1 cellular context compared by ENCODE assay signal in genomic region chr12:110743571-110744093, GRCh38.
A peak's percentile ranks its signal among the peaks of the same experiment; 100 is the strongest.
TF ChIP-seq lines count a peak whose summit lies in the region.

No MANE protein-coding gene starts in this region.

TF ChIP-seq in HepG2, 621 proteins besides CTCF, POLR2A, EP300 and RAD21 (continued from another document and continues in another):
- peak; percentile 4; the same call in 1 of the 2 replicates for TF ChIP-seq ARID4A (CRISPR knock-in tag; IDR thresholded peaks at IDR 0.05; ENCODE audit: borderline replicate concordance)
- no peak for TF ChIP-seq MYNN (CRISPR knock-in tag; IDR thresholded peaks at IDR 0.05; ENCODE audit: low read depth)
- TF ChIP-seq ZNF550 (CRISPR knock-in tag; IDR thresholded peaks at IDR 0.05; ENCODE audit: borderline replicate concordance): no peak
- TF ChIP-seq ZNF737 (CRISPR knock-in tag; IDR thresholded peaks at IDR 0.05; ENCODE audit: borderline replicate concordance): 0 out of 2 replicates have a peak, but pooled peaks have one; percentile 44
- TF ChIP-seq ZNF430 (CRISPR knock-in tag; IDR thresholded peaks at IDR 0.05): 0 out of 2 replicates have a peak, but pooled peaks have one; percentile 20
- no peak for TF ChIP-seq ZNF589 (CRISPR knock-in tag; conservative IDR thresholded peaks at IDR 0.05)
- no peak for TF ChIP-seq RXRA (CRISPR knock-in tag; IDR thresholded peaks at IDR 0.05)
- 0 out of 2 replicates have a peak, but pooled peaks have one; percentile 29 for TF ChIP-seq ATF1 (CRISPR knock-in tag; IDR thresholded peaks at IDR 0.05)
- 0 out of 2 replicates have a peak, but pooled peaks have one; percentile 5 for TF ChIP-seq TBX2 (CRISPR knock-in tag; IDR thresholded peaks at IDR 0.05; ENCODE audit: borderline replicate concordance)
- TF ChIP-seq ZMYM4 (CRISPR knock-in tag; IDR thresholded peaks at IDR 0.05): 0 out of 2 replicates have a peak, but pooled peaks have one; percentile 11
- TF ChIP-seq, protein P1, sequence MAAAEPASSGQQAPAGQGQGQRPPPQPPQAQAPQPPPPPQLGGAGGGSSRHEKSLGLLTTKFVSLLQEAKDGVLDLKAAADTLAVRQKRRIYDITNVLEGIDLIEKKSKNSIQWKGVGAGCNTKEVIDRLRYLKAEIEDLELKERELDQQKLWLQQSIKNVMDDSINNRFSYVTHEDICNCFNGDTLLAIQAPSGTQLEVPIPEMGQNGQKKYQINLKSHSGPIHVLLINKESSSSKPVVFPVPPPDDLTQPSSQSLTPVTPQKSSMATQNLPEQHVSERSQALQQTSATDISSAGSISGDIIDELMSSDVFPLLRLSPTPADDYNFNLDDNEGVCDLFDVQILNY (CRISPR knock-in tag; conservative IDR thresholded peaks at IDR 0.05): no peak
- 0 out of 2 replicates have a peak, but pooled peaks have one; percentile 4 for TF ChIP-seq ZNF446 (CRISPR knock-in tag; IDR thresholded peaks at IDR 0.05)
- no peak for TF ChIP-seq ZKSCAN8 (CRISPR knock-in tag; IDR thresholded peaks at IDR 0.05; ENCODE audit: borderline replicate concordance)
- TF ChIP-seq ZNF614 (CRISPR knock-in tag; IDR thresholded peaks at IDR 0.05; ENCODE audit: borderline replicate concordance): no peak
- peak; percentile 2; the same call in 1 of the 2 replicates for TF ChIP-seq PHF8 (CRISPR knock-in tag; IDR thresholded peaks at IDR 0.05)
- 0 out of 2 replicates have a peak, but pooled peaks have one; percentile 20 for TF ChIP-seq TFDP2 (CRISPR knock-in tag; IDR thresholded peaks at IDR 0.05)
- TF ChIP-seq, protein P2, sequence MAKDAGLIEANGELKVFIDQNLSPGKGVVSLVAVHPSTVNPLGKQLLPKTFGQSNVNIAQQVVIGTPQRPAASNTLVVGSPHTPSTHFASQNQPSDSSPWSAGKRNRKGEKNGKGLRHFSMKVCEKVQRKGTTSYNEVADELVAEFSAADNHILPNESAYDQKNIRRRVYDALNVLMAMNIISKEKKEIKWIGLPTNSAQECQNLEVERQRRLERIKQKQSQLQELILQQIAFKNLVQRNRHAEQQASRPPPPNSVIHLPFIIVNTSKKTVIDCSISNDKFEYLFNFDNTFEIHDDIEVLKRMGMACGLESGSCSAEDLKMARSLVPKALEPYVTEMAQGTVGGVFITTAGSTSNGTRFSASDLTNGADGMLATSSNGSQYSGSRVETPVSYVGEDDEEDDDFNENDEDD (CRISPR knock-in tag; IDR thresholded peaks at IDR 0.05; ENCODE audit: borderline replicate concordance): peak; percentile 41
- no peak for TF ChIP-seq GPN1 (CRISPR knock-in tag; IDR thresholded peaks at IDR 0.05; ENCODE audit: borderline replicate concordance)
- TF ChIP-seq, protein P3, sequence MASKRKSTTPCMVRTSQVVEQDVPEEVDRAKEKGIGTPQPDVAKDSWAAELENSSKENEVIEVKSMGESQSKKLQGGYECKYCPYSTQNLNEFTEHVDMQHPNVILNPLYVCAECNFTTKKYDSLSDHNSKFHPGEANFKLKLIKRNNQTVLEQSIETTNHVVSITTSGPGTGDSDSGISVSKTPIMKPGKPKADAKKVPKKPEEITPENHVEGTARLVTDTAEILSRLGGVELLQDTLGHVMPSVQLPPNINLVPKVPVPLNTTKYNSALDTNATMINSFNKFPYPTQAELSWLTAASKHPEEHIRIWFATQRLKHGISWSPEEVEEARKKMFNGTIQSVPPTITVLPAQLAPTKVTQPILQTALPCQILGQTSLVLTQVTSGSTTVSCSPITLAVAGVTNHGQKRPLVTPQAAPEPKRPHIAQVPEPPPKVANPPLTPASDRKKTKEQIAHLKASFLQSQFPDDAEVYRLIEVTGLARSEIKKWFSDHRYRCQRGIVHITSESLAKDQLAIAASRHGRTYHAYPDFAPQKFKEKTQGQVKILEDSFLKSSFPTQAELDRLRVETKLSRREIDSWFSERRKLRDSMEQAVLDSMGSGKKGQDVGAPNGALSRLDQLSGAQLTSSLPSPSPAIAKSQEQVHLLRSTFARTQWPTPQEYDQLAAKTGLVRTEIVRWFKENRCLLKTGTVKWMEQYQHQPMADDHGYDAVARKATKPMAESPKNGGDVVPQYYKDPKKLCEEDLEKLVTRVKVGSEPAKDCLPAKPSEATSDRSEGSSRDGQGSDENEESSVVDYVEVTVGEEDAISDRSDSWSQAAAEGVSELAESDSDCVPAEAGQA (IDR thresholded peaks at IDR 0.05; ENCODE audit: low read depth): 0 out of 2 replicates have a peak, but pooled peaks have one; percentile 4
- TF ChIP-seq, protein P3 (CRISPR knock-in tag; IDR thresholded peaks at IDR 0.05; ENCODE audit: borderline replicate concordance): no peak
- TF ChIP-seq ZNF740 (CRISPR knock-in tag; IDR thresholded peaks at IDR 0.05): no peak
- TF ChIP-seq CCAR2 (optimal IDR thresholded peaks at IDR 0.05; ENCODE audit: low read depth, low read length): no peak
- peak; percentile 51; the same call in 1 of the 2 replicates for TF ChIP-seq BORCS8-MEF2B (CRISPR knock-in tag; IDR thresholded peaks at IDR 0.05)
- no peak for TF ChIP-seq STAT5B (CRISPR knock-in tag; IDR thresholded peaks at IDR 0.05)
- TF ChIP-seq MTF1 (CRISPR knock-in tag; IDR thresholded peaks at IDR 0.05): no peak
- TF ChIP-seq ZNF878 (CRISPR knock-in tag; IDR thresholded peaks at IDR 0.05): no peak
- no peak for TF ChIP-seq HDAC6 (IDR thresholded peaks at IDR 0.05; ENCODE audit: low read depth, low read length)
- peak; percentile 49; the same call in 1 of the 2 replicates for TF ChIP-seq ZFX (CRISPR knock-in tag; IDR thresholded peaks at IDR 0.05; ENCODE audit: low read depth)
- TF ChIP-seq, protein P4, sequence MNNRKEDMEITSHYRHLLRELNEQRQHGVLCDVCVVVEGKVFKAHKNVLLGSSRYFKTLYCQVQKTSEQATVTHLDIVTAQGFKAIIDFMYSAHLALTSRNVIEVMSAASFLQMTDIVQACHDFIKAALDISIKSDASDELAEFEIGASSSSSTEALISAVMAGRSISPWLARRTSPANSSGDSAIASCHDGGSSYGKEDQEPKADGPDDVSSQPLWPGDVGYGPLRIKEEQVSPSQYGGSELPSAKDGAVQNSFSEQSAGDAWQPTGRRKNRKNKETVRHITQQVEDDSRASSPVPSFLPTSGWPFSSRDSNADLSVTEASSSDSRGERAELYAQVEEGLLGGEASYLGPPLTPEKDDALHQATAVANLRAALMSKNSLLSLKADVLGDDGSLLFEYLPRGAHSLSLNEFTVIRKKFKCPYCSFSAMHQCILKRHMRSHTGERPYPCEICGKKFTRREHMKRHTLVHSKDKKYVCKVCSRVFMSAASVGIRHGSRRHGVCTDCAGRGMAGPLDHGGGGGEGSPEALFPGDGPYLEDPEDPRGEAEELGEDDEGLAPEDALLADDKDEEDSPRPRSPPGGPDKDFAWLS (CRISPR knock-in tag; IDR thresholded peaks at IDR 0.05; ENCODE audit: borderline replicate concordance): no peak
- TF ChIP-seq ZFP62 (CRISPR knock-in tag; IDR thresholded peaks at IDR 0.05): no peak
- peak; percentile 12; the same call in 1 of the 2 replicates for TF ChIP-seq MYC (CRISPR knock-in tag; IDR thresholded peaks at IDR 0.05; ENCODE audit: borderline replicate concordance)
- 0 out of 2 replicates have a peak, but pooled peaks have one; percentile 5 for TF ChIP-seq MEIS1 (CRISPR knock-in tag; IDR thresholded peaks at IDR 0.05; ENCODE audit: borderline replicate concordance)
- TF ChIP-seq, protein P5, sequence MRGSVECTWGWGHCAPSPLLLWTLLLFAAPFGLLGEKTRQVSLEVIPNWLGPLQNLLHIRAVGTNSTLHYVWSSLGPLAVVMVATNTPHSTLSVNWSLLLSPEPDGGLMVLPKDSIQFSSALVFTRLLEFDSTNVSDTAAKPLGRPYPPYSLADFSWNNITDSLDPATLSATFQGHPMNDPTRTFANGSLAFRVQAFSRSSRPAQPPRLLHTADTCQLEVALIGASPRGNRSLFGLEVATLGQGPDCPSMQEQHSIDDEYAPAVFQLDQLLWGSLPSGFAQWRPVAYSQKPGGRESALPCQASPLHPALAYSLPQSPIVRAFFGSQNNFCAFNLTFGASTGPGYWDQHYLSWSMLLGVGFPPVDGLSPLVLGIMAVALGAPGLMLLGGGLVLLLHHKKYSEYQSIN (CRISPR knock-in tag; IDR thresholded peaks at IDR 0.05; ENCODE audit: borderline replicate concordance): no peak
- TF ChIP-seq, protein P6, sequence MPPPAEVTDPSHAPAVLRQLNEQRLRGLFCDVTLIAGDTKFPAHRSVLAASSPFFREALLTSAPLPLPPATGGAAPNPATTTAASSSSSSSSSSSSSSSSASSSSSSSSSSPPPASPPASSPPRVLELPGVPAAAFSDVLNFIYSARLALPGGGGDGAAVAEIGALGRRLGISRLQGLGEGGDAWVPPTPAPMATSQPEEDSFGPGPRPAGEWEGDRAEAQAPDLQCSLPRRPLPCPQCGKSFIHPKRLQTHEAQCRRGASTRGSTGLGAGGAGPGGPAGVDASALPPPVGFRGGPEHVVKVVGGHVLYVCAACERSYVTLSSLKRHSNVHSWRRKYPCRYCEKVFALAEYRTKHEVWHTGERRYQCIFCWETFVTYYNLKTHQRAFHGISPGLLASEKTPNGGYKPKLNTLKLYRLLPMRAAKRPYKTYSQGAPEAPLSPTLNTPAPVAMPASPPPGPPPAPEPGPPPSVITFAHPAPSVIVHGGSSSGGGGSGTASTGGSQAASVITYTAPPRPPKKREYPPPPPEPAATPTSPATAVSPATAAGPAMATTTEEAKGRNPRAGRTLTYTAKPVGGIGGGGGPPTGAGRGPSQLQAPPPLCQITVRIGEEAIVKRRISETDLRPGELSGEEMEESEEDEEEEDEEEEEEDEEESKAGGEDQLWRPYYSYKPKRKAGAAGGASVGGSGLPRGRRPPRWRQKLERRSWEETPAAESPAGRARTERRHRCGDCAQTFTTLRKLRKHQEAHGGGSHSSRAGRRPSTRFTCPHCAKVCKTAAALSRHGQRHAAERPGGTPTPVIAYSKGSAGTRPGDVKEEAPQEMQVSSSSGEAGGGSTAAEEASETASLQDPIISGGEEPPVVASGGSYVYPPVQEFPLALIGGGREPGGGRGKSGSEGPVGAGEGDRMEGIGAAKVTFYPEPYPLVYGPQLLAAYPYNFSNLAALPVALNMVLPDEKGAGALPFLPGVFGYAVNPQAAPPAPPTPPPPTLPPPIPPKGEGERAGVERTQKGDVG (CRISPR knock-in tag; IDR thresholded peaks at IDR 0.05; ENCODE audit: borderline replicate concordance): no peak
- TF ChIP-seq GATAD1 (CRISPR knock-in tag; IDR thresholded peaks at IDR 0.05): no peak
- no peak for TF ChIP-seq ZNF335 (CRISPR knock-in tag; IDR thresholded peaks at IDR 0.05)
- no peak for TF ChIP-seq RFXANK (CRISPR knock-in tag; IDR thresholded peaks at IDR 0.05)
- TF ChIP-seq MIER2 (CRISPR knock-in tag; IDR thresholded peaks at IDR 0.05): no peak
- TF ChIP-seq ZFAT (CRISPR knock-in tag; conservative IDR thresholded peaks at IDR 0.05): no peak
- no peak for TF ChIP-seq MIXL1 (CRISPR knock-in tag; IDR thresholded peaks at IDR 0.05)
